Comparison of ENCODE assay signal across 2 cellular contexts in the genomic region with DNA sequence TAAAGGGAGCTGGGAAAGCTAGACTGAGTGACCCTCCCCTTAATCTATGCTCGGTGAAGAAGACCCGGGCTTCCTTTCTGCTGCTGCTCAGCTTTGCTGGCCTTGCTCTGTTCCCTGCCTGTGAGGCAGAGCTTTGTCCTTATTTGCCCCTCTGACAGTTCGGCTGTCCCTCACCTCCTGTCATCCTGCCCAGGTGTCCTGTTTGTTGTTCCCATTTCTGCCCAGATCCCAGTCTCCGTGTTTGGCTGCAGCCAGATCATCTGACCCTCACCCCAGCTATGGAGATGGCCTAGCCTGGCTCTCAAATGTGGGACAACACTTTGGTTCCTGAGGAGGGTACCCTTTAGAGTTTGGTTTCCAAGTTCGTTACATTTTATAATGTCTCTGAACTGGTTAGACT.
TF ChIP-seq lines count a peak whose summit lies in the region.

No MANE protein-coding gene starts in this region.

TF ChIP-seq in liver, 16 proteins besides CTCF, POLR2A, EP300 and RAD21 (continued from another document):
- TF ChIP-seq EGR1 (IDR thresholded peaks at IDR 0.05; ENCODE audit: low read depth in 2 of 2) = no peak
- TF ChIP-seq HNF4A (conservative IDR thresholded peaks at IDR 0.05) = peak; percentile 68 to 75
- no peak for TF ChIP-seq ATF3 (IDR thresholded peaks at IDR 0.05)
- TF ChIP-seq TAF1 (conservative IDR thresholded peaks at IDR 0.05) = no peak
- TF ChIP-seq REST (IDR thresholded peaks at IDR 0.05) = peak; percentile 69
- TF ChIP-seq JUND (IDR thresholded peaks at IDR 0.05) = peak; percentile 30 to 65
- no peak for TF ChIP-seq HNF4G (IDR thresholded peaks at IDR 0.05)
- no peak for TF ChIP-seq GABPA (IDR thresholded peaks at IDR 0.05 in 1 of 2, conservative IDR thresholded peaks at IDR 0.05 in 1 of 2)
- TF ChIP-seq NR2F2 (IDR thresholded peaks at IDR 0.05) = peak; percentile 28
- TF ChIP-seq FOXA2 (IDR thresholded peaks at IDR 0.05) = peak; percentile 42
- peak; percentile 99 for TF ChIP-seq RXRA (IDR thresholded peaks at IDR 0.05)
- TF ChIP-seq ZBTB33 (IDR thresholded peaks at IDR 0.05) = no peak
- TF ChIP-seq YY1 (IDR thresholded peaks at IDR 0.05) = peak; percentile 88
- no peak for TF ChIP-seq MAX (IDR thresholded peaks at IDR 0.05)

TF ChIP-seq in HepG2, 621 proteins besides CTCF, POLR2A, EP300 and RAD21:
- TF ChIP-seq, protein P1, sequence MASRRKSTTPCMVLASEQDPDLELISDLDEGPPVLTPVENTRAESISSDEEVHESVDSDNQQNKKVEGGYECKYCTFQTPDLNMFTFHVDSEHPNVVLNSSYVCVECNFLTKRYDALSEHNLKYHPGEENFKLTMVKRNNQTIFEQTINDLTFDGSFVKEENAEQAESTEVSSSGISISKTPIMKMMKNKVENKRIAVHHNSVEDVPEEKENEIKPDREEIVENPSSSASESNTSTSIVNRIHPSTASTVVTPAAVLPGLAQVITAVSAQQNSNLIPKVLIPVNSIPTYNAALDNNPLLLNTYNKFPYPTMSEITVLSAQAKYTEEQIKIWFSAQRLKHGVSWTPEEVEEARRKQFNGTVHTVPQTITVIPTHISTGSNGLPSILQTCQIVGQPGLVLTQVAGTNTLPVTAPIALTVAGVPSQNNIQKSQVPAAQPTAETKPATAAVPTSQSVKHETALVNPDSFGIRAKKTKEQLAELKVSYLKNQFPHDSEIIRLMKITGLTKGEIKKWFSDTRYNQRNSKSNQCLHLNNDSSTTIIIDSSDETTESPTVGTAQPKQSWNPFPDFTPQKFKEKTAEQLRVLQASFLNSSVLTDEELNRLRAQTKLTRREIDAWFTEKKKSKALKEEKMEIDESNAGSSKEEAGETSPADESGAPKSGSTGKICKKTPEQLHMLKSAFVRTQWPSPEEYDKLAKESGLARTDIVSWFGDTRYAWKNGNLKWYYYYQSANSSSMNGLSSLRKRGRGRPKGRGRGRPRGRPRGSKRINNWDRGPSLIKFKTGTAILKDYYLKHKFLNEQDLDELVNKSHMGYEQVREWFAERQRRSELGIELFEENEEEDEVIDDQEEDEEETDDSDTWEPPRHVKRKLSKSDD (CRISPR knock-in tag; IDR thresholded peaks at IDR 0.05; ENCODE audit: low read depth) = no peak
- TF ChIP-seq, protein P2, sequence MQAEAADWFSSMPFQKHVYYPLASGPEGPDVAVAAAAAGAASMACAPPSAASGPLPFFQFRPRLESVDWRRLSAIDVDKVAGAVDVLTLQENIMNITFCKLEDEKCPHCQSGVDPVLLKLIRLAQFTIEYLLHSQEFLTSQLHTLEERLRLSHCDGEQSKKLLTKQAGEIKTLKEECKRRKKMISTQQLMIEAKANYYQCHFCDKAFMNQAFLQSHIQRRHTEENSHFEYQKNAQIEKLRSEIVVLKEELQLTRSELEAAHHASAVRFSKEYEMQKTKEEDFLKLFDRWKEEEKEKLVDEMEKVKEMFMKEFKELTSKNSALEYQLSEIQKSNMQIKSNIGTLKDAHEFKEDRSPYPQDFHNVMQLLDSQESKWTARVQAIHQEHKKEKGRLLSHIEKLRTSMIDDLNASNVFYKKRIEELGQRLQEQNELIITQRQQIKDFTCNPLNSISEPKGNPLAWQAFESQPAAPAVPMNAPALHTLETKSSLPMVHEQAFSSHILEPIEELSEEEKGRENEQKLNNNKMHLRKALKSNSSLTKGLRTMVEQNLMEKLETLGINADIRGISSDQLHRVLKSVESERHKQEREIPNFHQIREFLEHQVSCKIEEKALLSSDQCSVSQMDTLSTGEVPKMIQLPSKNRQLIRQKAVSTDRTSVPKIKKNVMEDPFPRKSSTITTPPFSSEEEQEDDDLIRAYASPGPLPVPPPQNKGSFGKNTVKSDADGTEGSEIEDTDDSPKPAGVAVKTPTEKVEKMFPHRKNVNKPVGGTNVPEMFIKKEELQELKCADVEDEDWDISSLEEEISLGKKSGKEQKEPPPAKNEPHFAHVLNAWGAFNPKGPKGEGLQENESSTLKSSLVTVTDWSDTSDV (CRISPR knock-in tag; IDR thresholded peaks at IDR 0.05) = no peak
- TF ChIP-seq ZNF746 (CRISPR knock-in tag; IDR thresholded peaks at IDR 0.05) (no peak), IKZF4 (CRISPR knock-in tag; IDR thresholded peaks at IDR 0.05; ENCODE audit: borderline replicate concordance, low read depth, not compliant biosample characterization) (no peak), TAF1 (CRISPR knock-in tag; IDR thresholded peaks at IDR 0.05) (no peak)
